In genomic region chr1:166884040-166884642, GRCh38 we compare ENCODE assay signal across 8 cellular contexts. TPM values are rescaled to one million over a fixed set of nuclear protein-coding genes. Genes with fewer than 3 reads are reported as not detected.
DNase-seq lines count a peak whose midpoint lies in the region; ATAC-seq and TF ChIP-seq lines count a peak whose summit lies in the region.

No MANE protein-coding gene starts in this region.

- in situ Hi-C loops in ACHN (cut with HindIII; ENCODE audit: low pct_ligation_motif_present, low pct_unique_long_range_greater_than_20kb, low sequenced_read_pairs), result no loop called here

- DNase-seq in ACHN, result peak; percentile 54
- DNase-seq in cerebellum (ENCODE audit: low spot score), result peak; percentile 55
- peak; percentile 54 for DNase-seq in kidney tubule cell (ENCODE audit: low spot score)
- peak; percentile 10 for DNase-seq in stimulated activated CD4-positive, alpha-beta T cell treated with anti-CD3 and anti-CD28 coated beads, Interleukin-4, amount 100 ng/mL, for 24 hours
- DNase-seq in HuH-7.5 (ENCODE audit: low spot score), result no peak
- no peak for DNase-seq in NCI-H2107 treated with DMSO at 0.1 percent for 48 hours (lab: John Stamatoyannopoulos, UW; ENCODE audit: unreplicated experiment)

- ATAC-seq in GM21423 (IDR thresholded peaks at IDR 0.05; ENCODE audit: unreplicated experiment) (peak; percentile 49), SK-N-SH treated with all-trans-retinoic acid at 6 μM for 48 hours (peak; percentile 82)

TF ChIP-seq in SK-N-SH treated with all-trans-retinoic acid at 6 μM for 48 hours, 23 proteins besides CTCF, POLR2A, EP300 and RAD21:
- TF ChIP-seq ESRRG (CRISPR knock-in tag; IDR thresholded peaks at IDR 0.05), result no peak
- no peak for TF ChIP-seq TOX (CRISPR knock-in tag; IDR thresholded peaks at IDR 0.05; ENCODE audit: borderline replicate concordance)
- TF ChIP-seq ZFP30 (CRISPR knock-in tag; IDR thresholded peaks at IDR 0.05), result no peak
- no peak for TF ChIP-seq CSRNP3 (CRISPR knock-in tag; IDR thresholded peaks at IDR 0.05)
- TF ChIP-seq OSR1 (CRISPR knock-in tag; IDR thresholded peaks at IDR 0.05), result no peak

RNA-seq across cellular contexts. Expression of gene TADA1, which starts 8.1 kb away (rescaled TPM):
- 33.4 TPM for total RNA-seq in cerebellum

RNA-seq across cellular contexts. Expression of gene POGK, which starts 44.9 kb away (rescaled TPM):
- 37.9 TPM for total RNA-seq in cerebellum

Comparison
In these comparisons a context has a peak if more than half of its experiments do, and no peak if none do; other contexts are left out.
1. DNase-seq: peak in ACHN (single experiment), cerebellum (single experiment), kidney tubule cell (single experiment) and stimulated activated CD4-positive, alpha-beta T cell treated with anti-CD3 and anti-CD28 coated beads, Interleukin-4, amount 100 ng/mL, for 24 hours (single experiment); none in HuH-7.5 (single experiment) and NCI-H2107 treated with DMSO at 0.1 percent for 48 hours (single experiment).